8 cellular contexts compared by ENCODE assay signal in the genomic region with DNA sequence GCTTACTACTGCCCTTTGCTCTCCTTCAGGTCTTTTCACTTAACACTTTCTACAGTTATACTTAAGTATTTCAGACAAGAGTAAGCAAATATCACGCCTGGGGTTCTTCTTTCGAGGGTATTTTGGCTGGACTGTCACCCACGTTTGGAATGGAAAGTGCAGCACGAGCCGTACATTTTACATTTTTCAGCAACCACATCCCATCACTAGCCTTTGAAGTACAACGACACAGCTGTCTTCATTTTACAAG. TPM values are rescaled to one million over a fixed set of nuclear protein-coding genes. Genes with fewer than 3 reads are reported as not detected.
A peak's percentile ranks its signal among the peaks of the same experiment; 100 is the strongest.
DNase-seq lines count a peak whose midpoint lies in the region; ATAC-seq and TF ChIP-seq lines count a peak whose summit lies in the region.

No MANE protein-coding gene starts in this region.

- H3K4me2 ChIP-seq in parathyroid adenoma (ENCODE audit: low read length): peak overlapping the region; percentile 76

- H3K9me3 ChIP-seq in parathyroid adenoma (ENCODE audit: control insufficient read depth, low read length): no peaks in the 10 kb centered on the region

- peak overlapping the region; percentile 95 for H3K27ac ChIP-seq in epithelial cell of prostate
- H3K27ac ChIP-seq in parathyroid adenoma: peak overlapping the region; percentile 94

- TF ChIP-seq CTCF in parathyroid adenoma (IDR thresholded peaks at IDR 0.05): no peak

- H3K4me3 ChIP-seq in parathyroid adenoma (ENCODE audit: low read depth, low read length): peak overlapping the region; percentile 81

- peak; percentile 19 for DNase-seq in ELR (ENCODE audit: low read depth)
- DNase-seq in OCI-M1 (lab: John Stamatoyannopoulos, UW): peak; percentile 73
- DNase-seq in epithelial cell of prostate (ENCODE audit: low read depth, low spot score): no peak
- no peak for DNase-seq in NCI-H82 treated with DMSO at 0.1 percent for 48 hours (lab: John Stamatoyannopoulos, UW; ENCODE audit: unreplicated experiment)
- no peak for DNase-seq in HT-29 (ENCODE audit: low spot score)
- DNase-seq in central memory CD4-positive, alpha-beta T cell: no peak

- H3K9ac ChIP-seq in parathyroid adenoma: peak overlapping the region; percentile 49

- peaks cover 5% of the 10 kb centered on the region for H3K79me2 ChIP-seq in parathyroid adenoma

- peaks cover 6% of the 10 kb centered on the region for H3K4me1 ChIP-seq in parathyroid adenoma

- no peaks in the 10 kb centered on the region for H3K27me3 ChIP-seq in parathyroid adenoma (ENCODE audit: control insufficient read depth, insufficient read depth, low read length)

- H3K36me3 ChIP-seq in parathyroid adenoma (ENCODE audit: control insufficient read depth, insufficient read depth, low read length): no peaks in the 10 kb centered on the region

- ATAC-seq in GM21447 (IDR thresholded peaks at IDR 0.05; ENCODE audit: unreplicated experiment): no peak

- H2AFZ ChIP-seq in parathyroid adenoma: peak overlapping the region; percentile 94

RNA-seq across cellular contexts. Expression of gene FAM177A1, which starts 0.3 kb away (rescaled TPM):
- total RNA-seq in HT-29 (2014; rRNA removed; shearing (Covaris generic)): 34.8 and 35.3 TPM in 2 replicates

Comparison
In these comparisons a context has a peak if more than half of its experiments do, and no peak if none do; other contexts are left out.
1. DNase-seq: peak in ELR (single experiment) and OCI-M1 (single experiment); none in epithelial cell of prostate (single experiment), NCI-H82 treated with DMSO at 0.1 percent for 48 hours (single experiment), HT-29 (single experiment) and central memory CD4-positive, alpha-beta T cell (single experiment).